ENCODE assay signal across 9 cellular contexts in the genomic region with DNA sequence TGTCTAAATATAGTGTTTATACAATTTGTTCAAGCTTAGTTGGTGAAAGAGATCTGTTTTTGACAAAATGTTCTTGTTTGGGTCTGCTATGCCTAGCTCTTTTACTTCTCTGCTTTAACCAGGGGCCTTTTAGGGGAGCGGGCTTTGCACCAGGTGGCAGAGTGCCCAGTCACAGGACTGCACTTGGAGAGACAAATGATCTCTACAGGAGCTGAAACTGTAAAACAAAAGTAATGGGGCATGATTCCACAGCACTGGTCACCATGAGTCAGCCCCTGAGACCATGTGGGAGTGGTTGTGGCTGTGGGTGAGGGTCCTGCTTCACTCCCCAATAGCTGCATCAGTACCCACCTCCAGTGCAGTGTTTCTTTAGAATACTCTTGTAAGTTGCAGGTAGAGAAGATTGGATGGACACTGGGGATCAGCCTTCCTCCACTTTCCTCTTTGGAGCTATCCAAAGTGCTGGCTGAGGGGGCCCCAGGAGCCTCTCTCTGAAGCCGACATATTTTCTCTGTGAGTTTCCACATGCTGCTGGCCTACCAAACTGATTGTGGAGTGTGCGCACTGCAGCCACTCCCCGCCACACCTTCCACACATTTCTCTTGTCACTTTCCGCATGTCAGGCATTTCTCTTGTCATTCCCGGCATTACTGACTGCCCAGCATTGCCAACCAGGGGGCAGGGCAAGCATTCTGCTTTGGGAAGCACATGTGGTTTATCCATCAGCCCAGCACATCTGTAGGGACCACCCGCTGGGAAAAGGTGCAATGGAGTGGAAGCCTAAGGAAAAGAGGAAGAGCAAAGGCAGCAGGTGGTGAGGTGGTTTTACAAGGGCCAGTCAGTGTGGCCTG.
A peak's percentile ranks its signal among the peaks of the same experiment; 100 is the strongest.
DNase-seq lines count a peak whose midpoint lies in the region; ATAC-seq and TF ChIP-seq lines count a peak whose summit lies in the region.
"Had no signal": no experiment of that assay in that cellular context is flagged by ENCODE, and none has a peak within 500 bp of the region (broad histone marks: within the 10 kb centered on the region; RNA-seq: fewer than 3 reads in every experiment).

No MANE protein-coding gene starts in this region.

- peaks cover 17% of the 10 kb centered on the region for H3K27me3 Mint-ChIP-seq in progenitor cell of endocrine pancreas
- peaks cover 89% of the 10 kb centered on the region for H3K27me3 Mint-ChIP-seq in Calu3 (ENCODE audit: unreplicated experiment)

- peak; percentile 19 for ATAC-seq in HG02759 (IDR thresholded peaks at IDR 0.05; ENCODE audit: unreplicated experiment)

- no TSS peak for BruUV-seq in Calu3 (replicated peaks; lab: Mats Ljungman, UMichigan)

- intact Hi-C loops in Calu3 (cut with micrococcal nuclease; ENCODE audit: unreplicated experiment) = no loop called here

- DNase-seq in DMS 273 (lab: John Stamatoyannopoulos, UW; ENCODE audit: unreplicated experiment) (peak; percentile 14), DMS 273 treated with DMSO at 0.1 percent for 48 hours (lab: John Stamatoyannopoulos, UW) (no peak), NCI-H69 (lab: John Stamatoyannopoulos, UW) (peak; percentile 62), progenitor cell of endocrine pancreas (ENCODE audit: low spot score, unreplicated experiment) (no peak), activated T-cell treated with anti-CD3 and anti-CD28 coated beads for 4 hours (no peak), Calu3 (no peak), NCI-H82 treated with DMSO at 0.1 percent for 48 hours (lab: John Stamatoyannopoulos, UW; ENCODE audit: unreplicated experiment) (no peak)
- DNase-seq: NCI-H2081 had no signal

- H3K9me3 Mint-ChIP-seq in progenitor cell of endocrine pancreas (ENCODE audit: low read depth) (no peaks in the 10 kb centered on the region), Calu3 (ENCODE audit: low read depth, unreplicated experiment) (no peaks in the 10 kb centered on the region)

- H3K27ac Mint-ChIP-seq in progenitor cell of endocrine pancreas (peak overlapping the region; percentile 12), Calu3 (ENCODE audit: unreplicated experiment) (no peak overlapping the region)

- H3K36me3 Mint-ChIP-seq in progenitor cell of endocrine pancreas (ENCODE audit: insufficient read depth) (no peaks in the 10 kb centered on the region), Calu3 (ENCODE audit: insufficient read depth, unreplicated experiment) (no peaks in the 10 kb centered on the region)

- CTCF ChIA-PET in Calu3 (lab: Charles Lee) = interaction anchor here (0.6 to 0.9 kb wide), 2 partner anchors 12 to 17 kb away, joined by 3 to 7 read pairs; no protein-coding TSS in a partner anchor

- H3K4me1 Mint-ChIP-seq in progenitor cell of endocrine pancreas (ENCODE audit: low read depth) (no peaks in the 10 kb centered on the region), Calu3 (ENCODE audit: low read depth, unreplicated experiment) (no peaks in the 10 kb centered on the region)

- no peak for TF ChIP-seq CTCF in progenitor cell of endocrine pancreas (IDR thresholded peaks at IDR 0.05; ENCODE audit: unreplicated experiment)
- TF ChIP-seq CTCF in Calu3 (IDR thresholded peaks at IDR 0.05; ENCODE audit: unreplicated experiment) = no peak

- H3K4me3 Mint-ChIP-seq in progenitor cell of endocrine pancreas (ENCODE audit: low read depth) = no peak overlapping the region
- no peak overlapping the region for H3K4me3 Mint-ChIP-seq in Calu3 (ENCODE audit: low read depth, unreplicated experiment)

Comparison
In these comparisons a context has a peak if more than half of its experiments do, and no peak if none do; other contexts are left out.
1. DNase-seq: peak in DMS 273 (single experiment) and NCI-H69 (single experiment); none in DMS 273 treated with DMSO at 0.1 percent for 48 hours (single experiment), progenitor cell of endocrine pancreas (single experiment), activated T-cell treated with anti-CD3 and anti-CD28 coated beads for 4 hours (single experiment), Calu3 (single experiment) and NCI-H82 treated with DMSO at 0.1 percent for 48 hours (single experiment).